1 cellular context compared by ENCODE assay signal in the genomic region with DNA sequence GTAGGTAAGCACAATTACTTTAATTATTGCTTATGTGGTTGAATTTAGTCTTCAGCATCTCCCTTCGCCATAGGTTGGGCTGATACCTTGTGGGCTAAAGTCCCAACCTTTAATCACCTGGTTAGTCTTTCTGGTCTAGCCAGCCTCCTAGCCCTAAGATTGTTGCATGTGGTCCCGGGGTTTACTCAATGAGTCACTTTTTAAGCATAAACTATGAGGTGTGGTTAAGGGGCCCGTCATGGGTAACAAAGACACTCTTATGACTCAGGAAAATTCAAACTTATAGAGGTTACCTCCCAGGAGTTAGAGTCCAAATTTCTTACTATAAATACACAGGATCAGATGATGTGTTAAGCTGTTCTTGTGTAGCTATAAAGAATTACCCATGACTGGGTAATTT.
A peak's percentile ranks its signal among the peaks of the same experiment; 100 is the strongest.
TF ChIP-seq lines count a peak whose summit lies in the region.

No MANE protein-coding gene starts in this region.

TF ChIP-seq in GM12878, 131 proteins besides CTCF, POLR2A, EP300 and RAD21 (continued from another document):
- TF ChIP-seq ATF2 (IDR thresholded peaks at IDR 0.05; ENCODE audit: low read length) (peak; percentile 60), PML (IDR thresholded peaks at IDR 0.05; ENCODE audit: low read length) (no peak), RAD51 (IDR thresholded peaks at IDR 0.05) (peak; percentile 30), RUNX3 (IDR thresholded peaks at IDR 0.05; ENCODE audit: low read length) (peak; percentile 92), FOXM1 (IDR thresholded peaks at IDR 0.05; ENCODE audit: low read depth, low read length) (peak; percentile 30; the same call in 1 of the 2 replicates), DPF2 (IDR thresholded peaks at IDR 0.05) (peak; percentile 58; the same call in 1 of the 2 replicates), GABPA (IDR thresholded peaks at IDR 0.05; ENCODE audit: low read depth) (no peak), SIX5 (IDR thresholded peaks at IDR 0.05; ENCODE audit: low read depth, low read length, severe bottlenecking) (no peak), IKZF1 (conservative IDR thresholded peaks at IDR 0.05) (peak; percentile 37), ATF7 (IDR thresholded peaks at IDR 0.05; ENCODE audit: low read depth) (peak; percentile 76), RFX5 (IDR thresholded peaks at IDR 0.05; ENCODE audit: low read depth, low read length) (no peak), SPI1 (IDR thresholded peaks at IDR 0.05; ENCODE audit: borderline replicate concordance, insufficient read depth, low read depth, low read length) (no peak), ZSCAN29 (IDR thresholded peaks at IDR 0.05) (no peak), TAF1 (IDR thresholded peaks at IDR 0.05; ENCODE audit: borderline replicate concordance, low read depth, low read length) (no peak), RELB (IDR thresholded peaks at IDR 0.05; ENCODE audit: low read depth) (peak; percentile 55; the same call in 1 of the 2 replicates), NR2F1 (conservative IDR thresholded peaks at IDR 0.05) (peak; percentile 50; the same call in 1 of the 2 replicates), KLF5 (IDR thresholded peaks at IDR 0.05; ENCODE audit: partially characterized antibody) (no peak), RCOR1 (conservative IDR thresholded peaks at IDR 0.05; ENCODE audit: low read depth, low read length) (no peak), BCL11A (IDR thresholded peaks at IDR 0.05; ENCODE audit: low read depth, low read length) (peak; percentile 57; the same call in 1 of the 2 replicates), HSF1 (IDR thresholded peaks at IDR 0.05; ENCODE audit: low read depth, low read length) (no peak), BCLAF1 (IDR thresholded peaks at IDR 0.05) (no peak), CHD1 (IDR thresholded peaks at IDR 0.05; ENCODE audit: low read depth, low read length) (no peak), IKZF2 (IDR thresholded peaks at IDR 0.05) (peak in 1 of 2 experiments; percentile 52; a peak in 2 of 4 replicates), MEF2A (IDR thresholded peaks at IDR 0.05; ENCODE audit: insufficient read depth, low read depth, low read length) (0 out of 2 replicates have a peak, but pooled peaks have one; percentile 34), CREB1 (IDR thresholded peaks at IDR 0.05; ENCODE audit: low read depth) (peak; percentile 24; the same call in 1 of the 2 replicates), MTA3 (IDR thresholded peaks at IDR 0.05; ENCODE audit: borderline replicate concordance, low read length) (no peak), YY1 (IDR thresholded peaks at IDR 0.05; ENCODE audit: low read depth, low read length) (no peak), ZZZ3 (IDR thresholded peaks at IDR 0.05; ENCODE audit: control insufficient read depth, insufficient read length, low read depth) (no peak), CBFB (IDR thresholded peaks at IDR 0.05; ENCODE audit: low read depth) (0 out of 2 replicates have a peak, but pooled peaks have one; percentile 32), NFIC (IDR thresholded peaks at IDR 0.05; ENCODE audit: low read depth, low read length) (peak; percentile 81; the same call in 1 of the 2 replicates), MYC (IDR thresholded peaks at IDR 0.05; ENCODE audit: insufficient read depth, insufficient read length, insufficient replicate concordance, low read length, severe bottlenecking) (no peak), ASH2L (IDR thresholded peaks at IDR 0.05; ENCODE audit: borderline replicate concordance, low read depth) (no peak), PAX8 (IDR thresholded peaks at IDR 0.05) (no peak), MTA2 (IDR thresholded peaks at IDR 0.05; ENCODE audit: low read depth) (peak; percentile 84)
- TF ChIP-seq, protein P1, sequence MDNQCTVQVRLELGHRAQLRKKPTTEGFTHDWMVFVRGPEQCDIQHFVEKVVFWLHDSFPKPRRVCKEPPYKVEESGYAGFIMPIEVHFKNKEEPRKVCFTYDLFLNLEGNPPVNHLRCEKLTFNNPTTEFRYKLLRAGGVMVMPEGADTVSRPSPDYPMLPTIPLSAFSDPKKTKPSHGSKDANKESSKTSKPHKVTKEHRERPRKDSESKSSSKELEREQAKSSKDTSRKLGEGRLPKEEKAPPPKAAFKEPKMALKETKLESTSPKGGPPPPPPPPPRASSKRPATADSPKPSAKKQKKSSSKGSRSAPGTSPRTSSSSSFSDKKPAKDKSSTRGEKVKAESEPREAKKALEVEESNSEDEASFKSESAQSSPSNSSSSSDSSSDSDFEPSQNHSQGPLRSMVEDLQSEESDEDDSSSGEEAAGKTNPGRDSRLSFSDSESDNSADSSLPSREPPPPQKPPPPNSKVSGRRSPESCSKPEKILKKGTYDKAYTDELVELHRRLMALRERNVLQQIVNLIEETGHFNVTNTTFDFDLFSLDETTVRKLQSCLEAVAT (IDR thresholded peaks at IDR 0.05): peak; percentile 51; the same call in 1 of the 2 replicates
- TF ChIP-seq, protein P2, sequence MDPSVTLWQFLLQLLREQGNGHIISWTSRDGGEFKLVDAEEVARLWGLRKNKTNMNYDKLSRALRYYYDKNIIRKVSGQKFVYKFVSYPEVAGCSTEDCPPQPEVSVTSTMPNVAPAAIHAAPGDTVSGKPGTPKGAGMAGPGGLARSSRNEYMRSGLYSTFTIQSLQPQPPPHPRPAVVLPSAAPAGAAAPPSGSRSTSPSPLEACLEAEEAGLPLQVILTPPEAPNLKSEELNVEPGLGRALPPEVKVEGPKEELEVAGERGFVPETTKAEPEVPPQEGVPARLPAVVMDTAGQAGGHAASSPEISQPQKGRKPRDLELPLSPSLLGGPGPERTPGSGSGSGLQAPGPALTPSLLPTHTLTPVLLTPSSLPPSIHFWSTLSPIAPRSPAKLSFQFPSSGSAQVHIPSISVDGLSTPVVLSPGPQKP (IDR thresholded peaks at IDR 0.05; ENCODE audit: low read depth, low read length): no peak
- TF ChIP-seq, protein P3, sequence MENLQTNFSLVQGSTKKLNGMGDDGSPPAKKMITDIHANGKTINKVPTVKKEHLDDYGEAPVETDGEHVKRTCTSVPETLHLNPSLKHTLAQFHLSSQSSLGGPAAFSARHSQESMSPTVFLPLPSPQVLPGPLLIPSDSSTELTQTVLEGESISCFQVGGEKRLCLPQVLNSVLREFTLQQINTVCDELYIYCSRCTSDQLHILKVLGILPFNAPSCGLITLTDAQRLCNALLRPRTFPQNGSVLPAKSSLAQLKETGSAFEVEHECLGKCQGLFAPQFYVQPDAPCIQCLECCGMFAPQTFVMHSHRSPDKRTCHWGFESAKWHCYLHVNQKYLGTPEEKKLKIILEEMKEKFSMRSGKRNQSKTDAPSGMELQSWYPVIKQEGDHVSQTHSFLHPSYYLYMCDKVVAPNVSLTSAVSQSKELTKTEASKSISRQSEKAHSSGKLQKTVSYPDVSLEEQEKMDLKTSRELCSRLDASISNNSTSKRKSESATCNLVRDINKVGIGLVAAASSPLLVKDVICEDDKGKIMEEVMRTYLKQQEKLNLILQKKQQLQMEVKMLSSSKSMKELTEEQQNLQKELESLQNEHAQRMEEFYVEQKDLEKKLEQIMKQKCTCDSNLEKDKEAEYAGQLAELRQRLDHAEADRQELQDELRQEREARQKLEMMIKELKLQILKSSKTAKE (IDR thresholded peaks at IDR 0.05; ENCODE audit: low read depth, poor library complexity, severe bottlenecking): peak; percentile 57
